In the genomic region with DNA sequence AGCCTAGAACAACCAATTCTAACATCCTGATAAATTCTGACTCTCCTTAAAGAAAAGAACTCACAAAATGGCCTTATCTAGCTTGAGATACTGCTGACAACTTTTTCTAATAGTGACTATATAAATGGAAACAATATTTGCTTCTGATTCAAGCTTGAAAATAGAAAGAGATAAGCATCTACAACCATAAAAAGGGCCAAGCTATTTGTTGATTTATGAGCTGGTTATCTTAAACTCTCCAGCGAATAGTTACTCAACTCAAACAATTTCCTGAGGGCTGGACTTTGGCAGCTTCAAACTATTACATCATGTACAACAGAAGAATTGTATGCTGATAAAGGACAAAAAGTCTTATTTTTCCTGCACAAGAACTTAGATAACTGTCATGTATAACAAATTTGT, we compare ENCODE assay signal across 1 cellular context.
TF ChIP-seq lines count a peak whose summit lies in the region.

No MANE protein-coding gene starts in this region.

TF ChIP-seq in HepG2, 621 proteins besides CTCF, POLR2A, EP300 and RAD21 (continued from another document and continues in another):
- TF ChIP-seq RERE (CRISPR knock-in tag; IDR thresholded peaks at IDR 0.05; ENCODE audit: low read depth) (peak; percentile 94), TEAD3 (CRISPR knock-in tag; optimal IDR thresholded peaks at IDR 0.05; ENCODE audit: borderline replicate concordance) (peak; percentile 41), ZNF552 (CRISPR knock-in tag; IDR thresholded peaks at IDR 0.05; ENCODE audit: borderline replicate concordance) (no peak), TAF1 (CRISPR knock-in tag; IDR thresholded peaks at IDR 0.05) (no peak), ZNF121 (CRISPR knock-in tag; IDR thresholded peaks at IDR 0.05) (no peak), ARHGAP35 (CRISPR knock-in tag; IDR thresholded peaks at IDR 0.05; ENCODE audit: borderline replicate concordance) (no peak), SP2 (CRISPR knock-in tag; IDR thresholded peaks at IDR 0.05) (no peak), HNRNPUL1 (IDR thresholded peaks at IDR 0.05; ENCODE audit: low read depth, low read length) (no peak), KDM6A (CRISPR knock-in tag; IDR thresholded peaks at IDR 0.05; ENCODE audit: low read depth) (0 out of 2 replicates have a peak, but pooled peaks have one; percentile 46), ZBTB26 (CRISPR knock-in tag; IDR thresholded peaks at IDR 0.05; ENCODE audit: borderline replicate concordance) (no peak), PCBP1 (IDR thresholded peaks at IDR 0.05; ENCODE audit: borderline replicate concordance, low read depth, low read length) (no peak), ZC3H13 (CRISPR knock-in tag; IDR thresholded peaks at IDR 0.05) (no peak), ZNF567 (CRISPR knock-in tag; IDR thresholded peaks at IDR 0.05; ENCODE audit: borderline replicate concordance) (no peak), GPBP1L1 (CRISPR knock-in tag; IDR thresholded peaks at IDR 0.05) (no peak), NFAT5 (CRISPR knock-in tag; IDR thresholded peaks at IDR 0.05) (no peak), ZNF24 (IDR thresholded peaks at IDR 0.05) (no peak), ZNF253 (CRISPR knock-in tag; IDR thresholded peaks at IDR 0.05; ENCODE audit: borderline replicate concordance) (no peak), SNRNP70 (IDR thresholded peaks at IDR 0.05; ENCODE audit: low read depth, low read length) (no peak), FOXK1 (CRISPR knock-in tag; IDR thresholded peaks at IDR 0.05; ENCODE audit: borderline replicate concordance, low read depth) (no peak), CEBPZ (IDR thresholded peaks at IDR 0.05; ENCODE audit: low read length) (no peak), ZNF768 (CRISPR knock-in tag; IDR thresholded peaks at IDR 0.05) (no peak), KDM2A (CRISPR knock-in tag; IDR thresholded peaks at IDR 0.05; ENCODE audit: borderline replicate concordance, low read depth) (no peak), ZNF674 (CRISPR knock-in tag; IDR thresholded peaks at IDR 0.05; ENCODE audit: low read depth) (no peak), CAMTA2 (CRISPR knock-in tag; IDR thresholded peaks at IDR 0.05; ENCODE audit: borderline replicate concordance) (no peak), PRPF4 (IDR thresholded peaks at IDR 0.05; ENCODE audit: low read depth, low read length, poor library complexity, severe bottlenecking) (no peak), FOXK2 (IDR thresholded peaks at IDR 0.05) (no peak), PTBP1 (IDR thresholded peaks at IDR 0.05; ENCODE audit: low read depth, low read length, poor library complexity, severe bottlenecking) (no peak), MYNN (CRISPR knock-in tag; IDR thresholded peaks at IDR 0.05; ENCODE audit: low read depth) (no peak)
- TF ChIP-seq, protein P1, sequence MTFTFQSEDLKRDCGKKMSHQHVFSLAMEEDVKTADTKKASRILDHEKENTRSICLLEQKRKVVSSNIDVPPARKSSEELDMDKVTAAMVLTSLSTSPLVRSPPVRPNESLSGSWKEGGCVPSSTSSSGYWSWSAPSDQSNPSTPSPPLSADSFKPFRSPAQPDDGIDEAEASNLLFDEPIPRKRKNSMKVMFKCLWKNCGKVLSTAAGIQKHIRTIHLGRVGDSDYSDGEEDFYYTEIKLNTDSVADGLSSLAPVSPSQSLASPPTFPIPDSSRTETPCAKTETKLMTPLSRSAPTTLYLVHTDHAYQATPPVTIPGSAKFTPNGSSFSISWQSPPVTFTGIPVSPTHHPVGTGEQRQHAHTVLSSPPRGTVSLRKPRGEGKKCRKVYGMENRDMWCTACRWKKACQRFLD (CRISPR knock-in tag; IDR thresholded peaks at IDR 0.05; ENCODE audit: borderline replicate concordance), result no peak
- TF ChIP-seq, protein P2, sequence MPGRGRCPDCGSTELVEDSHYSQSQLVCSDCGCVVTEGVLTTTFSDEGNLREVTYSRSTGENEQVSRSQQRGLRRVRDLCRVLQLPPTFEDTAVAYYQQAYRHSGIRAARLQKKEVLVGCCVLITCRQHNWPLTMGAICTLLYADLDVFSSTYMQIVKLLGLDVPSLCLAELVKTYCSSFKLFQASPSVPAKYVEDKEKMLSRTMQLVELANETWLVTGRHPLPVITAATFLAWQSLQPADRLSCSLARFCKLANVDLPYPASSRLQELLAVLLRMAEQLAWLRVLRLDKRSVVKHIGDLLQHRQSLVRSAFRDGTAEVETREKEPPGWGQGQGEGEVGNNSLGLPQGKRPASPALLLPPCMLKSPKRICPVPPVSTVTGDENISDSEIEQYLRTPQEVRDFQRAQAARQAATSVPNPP (CRISPR knock-in tag; IDR thresholded peaks at IDR 0.05), result no peak
- TF ChIP-seq, protein P3, sequence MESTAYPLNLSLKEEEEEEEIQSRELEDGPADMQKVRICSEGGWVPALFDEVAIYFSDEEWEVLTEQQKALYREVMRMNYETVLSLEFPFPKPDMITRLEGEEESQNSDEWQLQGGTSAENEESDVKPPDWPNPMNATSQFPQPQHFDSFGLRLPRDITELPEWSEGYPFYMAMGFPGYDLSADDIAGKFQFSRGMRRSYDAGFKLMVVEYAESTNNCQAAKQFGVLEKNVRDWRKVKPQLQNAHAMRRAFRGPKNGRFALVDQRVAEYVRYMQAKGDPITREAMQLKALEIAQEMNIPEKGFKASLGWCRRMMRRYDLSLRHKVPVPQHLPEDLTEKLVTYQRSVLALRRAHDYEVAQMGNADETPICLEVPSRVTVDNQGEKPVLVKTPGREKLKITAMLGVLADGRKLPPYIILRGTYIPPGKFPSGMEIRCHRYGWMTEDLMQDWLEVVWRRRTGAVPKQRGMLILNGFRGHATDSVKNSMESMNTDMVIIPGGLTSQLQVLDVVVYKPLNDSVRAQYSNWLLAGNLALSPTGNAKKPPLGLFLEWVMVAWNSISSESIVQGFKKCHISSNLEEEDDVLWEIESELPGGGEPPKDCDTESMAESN (CRISPR knock-in tag; conservative IDR thresholded peaks at IDR 0.05), result no peak
- TF ChIP-seq, protein P4, sequence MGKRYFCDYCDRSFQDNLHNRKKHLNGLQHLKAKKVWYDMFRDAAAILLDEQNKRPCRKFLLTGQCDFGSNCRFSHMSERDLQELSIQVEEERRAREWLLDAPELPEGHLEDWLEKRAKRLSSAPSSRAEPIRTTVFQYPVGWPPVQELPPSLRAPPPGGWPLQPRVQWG (CRISPR knock-in tag; IDR thresholded peaks at IDR 0.05; ENCODE audit: borderline replicate concordance, low read depth), result no peak
